9 cellular contexts compared by ENCODE assay signal in the genomic region with DNA sequence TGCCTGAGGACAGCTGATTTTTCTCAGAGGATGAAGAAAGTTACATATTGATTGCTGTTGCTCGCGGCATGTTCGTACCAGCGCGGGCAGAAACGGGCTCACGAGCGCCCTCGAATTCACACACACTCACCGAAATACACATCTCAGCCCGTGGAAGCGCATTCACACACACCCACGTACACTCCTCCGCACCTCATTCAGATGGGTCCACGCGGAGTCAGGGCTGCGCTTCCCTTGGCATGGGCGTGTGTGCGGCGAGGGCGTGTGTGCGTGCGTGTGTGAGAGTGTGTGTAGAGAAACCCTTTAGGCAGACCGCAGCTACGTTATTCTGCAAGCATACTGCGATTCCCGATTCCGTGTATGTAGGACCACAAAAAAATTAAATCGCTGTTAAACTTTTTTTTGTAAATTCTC. TPM values are rescaled to one million over a fixed set of nuclear protein-coding genes. Genes with fewer than 3 reads are reported as not detected.
DNase-seq lines count a peak whose midpoint lies in the region; ATAC-seq, FAIRE-seq and TF ChIP-seq lines count a peak whose summit lies in the region.
"Had no signal": no experiment of that assay in that cellular context is flagged by ENCODE, and none has a peak within 500 bp of the region (broad histone marks: within the 10 kb centered on the region; RNA-seq: fewer than 3 reads in every experiment).

No MANE protein-coding gene starts in this region.

- H3K4me3 ChIP-seq in astrocyte (ENCODE audit: insufficient read depth, low read depth, low read length) (peak overlapping the region; percentile 73), stomach smooth muscle (ENCODE audit: low read length in 2 of 2) (peak overlapping the region; percentile 80 to 87)
- H3K4me3 ChIP-seq: BLaER1 treated with 17β-estradiol and CSF1 and Interleukin-3, amounts not matched to agents 10 nM and 100 nM had no signal

- no peak for ATAC-seq in HG03432 (IDR thresholded peaks at IDR 0.05; ENCODE audit: unreplicated experiment)

- H3K27me3 Mint-ChIP-seq in astrocyte (ENCODE audit: low read depth, unreplicated experiment) (peaks cover 31% of the 10 kb centered on the region), immature natural killer cell (ENCODE audit: low read depth in 3 of 3) (peaks cover 10 to 28% (median 24%) of the 10 kb centered on the region in 3 donors)

- H3K27ac ChIP-seq in astrocyte (ENCODE audit: low read depth, low read length) = no peak overlapping the region
- peak overlapping the region; percentile 18 for H3K27ac ChIP-seq in stomach smooth muscle (ENCODE audit: low read length)
- H3K27ac ChIP-seq: BLaER1 treated with 17β-estradiol and CSF1 and Interleukin-3, amounts not matched to agents 10 nM and 100 nM had no signal

- H3K79me2 ChIP-seq in astrocyte (ENCODE audit: insufficient read depth, low read length) = no peaks in the 10 kb centered on the region

- no peaks in the 10 kb centered on the region for H3K4me1 Mint-ChIP-seq in astrocyte (ENCODE audit: low read depth, unreplicated experiment)
- H3K4me1 Mint-ChIP-seq in immature natural killer cell = peaks cover 10 to 30% of the 10 kb centered on the region in 2 donors

- H3K4me1 ChIP-seq in astrocyte (ENCODE audit: insufficient read depth, low read length) (peaks cover 20% of the 10 kb centered on the region), stomach smooth muscle (ENCODE audit: control insufficient read depth, insufficient read depth, low read length) (peaks cover 39% of the 10 kb centered on the region)

- H3K4me2 ChIP-seq in astrocyte (ENCODE audit: low read length) = peak overlapping the region; percentile 94
- H3K4me2 ChIP-seq: BLaER1 treated with 17β-estradiol and CSF1 and Interleukin-3, amounts not matched to agents 10 nM and 100 nM had no signal

- H3K9me3 ChIP-seq in astrocyte (ENCODE audit: insufficient read depth, low read depth, low read length) = peaks cover 9% of the 10 kb centered on the region
- H3K9me3 ChIP-seq in stomach smooth muscle (ENCODE audit: control insufficient read depth in 2 of 2, low read length in 2 of 2) = no peaks in the 10 kb centered on the region

- FAIRE-seq in astrocyte (lab: Jason Lieb, UNC) = no peak

- H3K27ac Mint-ChIP-seq in astrocyte (ENCODE audit: unreplicated experiment) (no peak overlapping the region), immature natural killer cell (no peak overlapping the region)

- H3K36me3 ChIP-seq in astrocyte (ENCODE audit: insufficient read depth, low read length) (no peaks in the 10 kb centered on the region), stomach smooth muscle (ENCODE audit: control insufficient read depth in 2 of 2, insufficient read depth in 2 of 2, low read length in 2 of 2) (no peaks in the 10 kb centered on the region)
- H3K36me3 ChIP-seq: BLaER1 treated with 17β-estradiol and CSF1 and Interleukin-3, amounts not matched to agents 10 nM and 100 nM had no signal

- H3K4me3 Mint-ChIP-seq in astrocyte (ENCODE audit: unreplicated experiment) = peak overlapping the region; percentile 93
- H3K4me3 Mint-ChIP-seq in immature natural killer cell = peak overlapping the region; percentile 62 to 68 (median 66)

- peak; percentile 75 for DNase-seq in NCI-H82 (lab: John Stamatoyannopoulos, UW)
- no peak for DNase-seq in NCI-H82 treated with DMSO at 0.1 percent for 48 hours (lab: John Stamatoyannopoulos, UW; ENCODE audit: unreplicated experiment)
- peak; percentile 35 for DNase-seq in astrocyte (ENCODE audit: low read depth)
- no peak for DNase-seq in immature natural killer cell
- no peak for DNase-seq in HPDE6-E6E7 (ENCODE audit: extremely low spot score)
- no peak for DNase-seq in mesenteric fat pad (ENCODE audit: low spot score)

- H3K27me3 ChIP-seq in astrocyte (ENCODE audit: insufficient read depth, low read length) (peaks cover 23% of the 10 kb centered on the region), stomach smooth muscle (ENCODE audit: control insufficient read depth in 1 of 2, insufficient read depth in 2 of 2, low read length in 2 of 2) (peaks cover 0 to 21% of the 10 kb centered on the region in 2 donors)

- H2AFZ ChIP-seq in astrocyte (ENCODE audit: low read depth, low read length) = peak overlapping the region; percentile 96

- H4K20me1 ChIP-seq in astrocyte (ENCODE audit: insufficient read depth, low read length) = no peaks in the 10 kb centered on the region
- H4K20me1 ChIP-seq: BLaER1 treated with 17β-estradiol and CSF1 and Interleukin-3, amounts not matched to agents 10 nM and 100 nM had no signal

- no peak for TF ChIP-seq CTCF in astrocyte (IDR thresholded peaks at IDR 0.05; ENCODE audit: insufficient read depth, low read depth, low read length)

- no peaks in the 10 kb centered on the region for H3K36me3 Mint-ChIP-seq in astrocyte (ENCODE audit: low read depth, unreplicated experiment)
- H3K36me3 Mint-ChIP-seq in immature natural killer cell = peaks cover 0 to 6% (median 0%) of the 10 kb centered on the region in 3 donors

- H3K9ac ChIP-seq in astrocyte (ENCODE audit: low read length) (peak overlapping the region; percentile 69), stomach smooth muscle (ENCODE audit: low read length in 2 of 2) (peak overlapping the region in 1 of 2 donors; percentile 73)
- H3K9ac ChIP-seq: BLaER1 treated with 17β-estradiol and CSF1 and Interleukin-3, amounts not matched to agents 10 nM and 100 nM had no signal

- H3K9me3 Mint-ChIP-seq in astrocyte (ENCODE audit: unreplicated experiment) (peaks cover 15% of the 10 kb centered on the region), immature natural killer cell (peaks cover 12 to 38% (median 34%) of the 10 kb centered on the region in 6 donors)

RNA-seq across cellular contexts. Expression of gene PCDH17, which starts 2.1 kb away (rescaled TPM):
- total RNA-seq in astrocyte (0.70 and 2.1 TPM in 2 replicates), mesenteric fat pad (1.7 TPM)
- not detected for polyA plus RNA-seq in immature natural killer cell

Comparison
In these comparisons a context has a peak if more than half of its experiments do, and no peak if none do; other contexts are left out.
1. DNase-seq: peak in NCI-H82 (single experiment) and astrocyte (single experiment); none in NCI-H82 treated with DMSO at 0.1 percent for 48 hours (single experiment), immature natural killer cell (0 of 3), HPDE6-E6E7 (single experiment) and mesenteric fat pad (single experiment).